ENCODE assay signal across 25 cellular contexts in the genomic region with DNA sequence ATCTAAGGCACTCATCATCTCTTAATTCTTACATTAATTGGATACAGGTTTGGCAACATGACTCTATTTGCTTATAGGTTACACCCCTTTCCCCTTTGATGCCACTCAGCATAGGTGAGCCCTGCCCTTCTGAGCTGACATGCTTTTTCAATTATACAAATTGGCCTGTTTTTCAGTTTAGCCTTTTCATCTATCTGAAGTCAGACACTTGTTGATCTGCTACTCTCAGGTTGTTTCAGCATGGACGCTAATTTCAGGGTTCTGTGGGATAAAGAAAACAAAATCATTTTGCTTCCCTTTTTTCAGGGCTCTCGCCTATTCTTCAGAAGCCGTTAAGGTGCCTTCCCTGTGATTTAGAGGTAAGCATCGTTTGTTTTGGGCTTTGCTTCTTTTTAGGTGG. TPM values are rescaled to one million over a fixed set of nuclear protein-coding genes. Genes with fewer than 3 reads are reported as not detected.
A peak's percentile ranks its signal among the peaks of the same experiment; 100 is the strongest.
DNase-seq lines count a peak whose midpoint lies in the region; ATAC-seq, FAIRE-seq and TF ChIP-seq lines count a peak whose summit lies in the region.
"Had no signal": no experiment of that assay in that cellular context is flagged by ENCODE, and none has a peak within 500 bp of the region (broad histone marks: within the 10 kb centered on the region; RNA-seq: fewer than 3 reads in every experiment).

No MANE protein-coding gene starts in this region.

- no peak for FAIRE-seq in RCC 7860 (lab: Jason Lieb, UNC)
- FAIRE-seq: G401.6, H1 had no signal

- no peaks in the 10 kb centered on the region for H3K27me3 ChIP-seq in CD8-positive, alpha-beta memory T cell (ENCODE audit: insufficient read depth, low read length, poor library complexity, severe bottlenecking)
- H3K27me3 ChIP-seq: SJSA1 had no signal

- H3K36me3 Mint-ChIP-seq in CD8-positive, alpha-beta memory T cell = no peaks in the 10 kb centered on the region
- H3K36me3 Mint-ChIP-seq: CD4-positive, alpha-beta memory T cell had no signal

- H3K27ac Mint-ChIP-seq in CD8-positive, alpha-beta memory T cell = no peak overlapping the region
- H3K27ac Mint-ChIP-seq: CD4-positive, alpha-beta memory T cell; IgD-negative memory B cell had no signal

- CTCF ChIA-PET in HEK293 (lab: Yijun Ruan, JAX) = no interaction called here
- CTCF ChIA-PET in CD8-positive, alpha-beta memory T cell (lab: Charles Lee) = no interaction called here

- H3K27ac ChIP-seq in HEK293 (ENCODE audit: extremely low read depth, low read depth, low read length) = no peak overlapping the region
- H3K27ac ChIP-seq in CD8-positive, alpha-beta memory T cell (ENCODE audit: low read depth, low read length) = no peak overlapping the region
- H3K27ac ChIP-seq: HL-60, KMS-11, PC-9, SJSA1 had no signal

- no peak for TF ChIP-seq CTCF in HEK293 (tag by site-specific recombination; IDR thresholded peaks at IDR 0.05)

- H3K4me1 ChIP-seq in HEK293 (ENCODE audit: control insufficient read depth, insufficient read depth, low read length) = peaks cover 16% of the 10 kb centered on the region
- H3K4me1 ChIP-seq in CD8-positive, alpha-beta memory T cell (ENCODE audit: insufficient read depth, low read length) = no peaks in the 10 kb centered on the region

- POLR2A ChIA-PET in HEK293 (lab: Yijun Ruan, JAX) = no interaction called here
- POLR2A ChIA-PET in CD8-positive, alpha-beta memory T cell (lab: Charles Lee) = no interaction called here

- H3K4me3 Mint-ChIP-seq in CD8-positive, alpha-beta memory T cell = no peak overlapping the region
- H3K4me3 Mint-ChIP-seq: CD4-positive, alpha-beta memory T cell; IgD-negative memory B cell had no signal

- no peak overlapping the region for H3K4me3 ChIP-seq in HEK293 (ENCODE audit: low read depth, low read length)
- H3K4me3 ChIP-seq in CD8-positive, alpha-beta memory T cell (ENCODE audit: low read length) = no peak overlapping the region
- H3K4me3 ChIP-seq: PC-9, SJSA1 had no signal

- H3K9me3 Mint-ChIP-seq in CD8-positive, alpha-beta memory T cell = peaks cover 0 to 5% (median 3%) of the 10 kb centered on the region in 5 donors

- DNase-seq in DMS79 treated with DMSO at 0.1 percent for 48 hours (lab: John Stamatoyannopoulos, UW) = peak; percentile 98
- DNase-seq in NCI-H69 (lab: John Stamatoyannopoulos, UW) = peak; percentile 94
- DNase-seq in CD8-positive, alpha-beta memory T cell = no peak
- no peak for DNase-seq in RCC 7860 (ENCODE audit: low spot score)
- no peak for DNase-seq in DMS 273 (lab: John Stamatoyannopoulos, UW; ENCODE audit: unreplicated experiment)
- DNase-seq: C1 segment of cervical spinal cord; CD4-positive, alpha-beta memory T cell; HCEC 1CT; NCI-H1048; NCI-H1436 treated with DMSO at 0.1 percent for 48 hours; NCI-H2029; NCI-H2171 treated with DMSO at 0.1 percent for 48 hours; NCI-H526; PC-9; Right ventricle myocardium superior; RPMI8226; T-helper 2 cell had no signal

- peak; percentile 66 for ATAC-seq in esophagus mucosa

- no peaks in the 10 kb centered on the region for H3K4me1 Mint-ChIP-seq in CD8-positive, alpha-beta memory T cell
- H3K4me1 Mint-ChIP-seq: CD4-positive, alpha-beta memory T cell; IgD-negative memory B cell had no signal

- H3K27me3 Mint-ChIP-seq in CD8-positive, alpha-beta memory T cell = peaks cover 3 to 4% of the 10 kb centered on the region in 2 donors

- no peaks in the 10 kb centered on the region for H3K36me3 ChIP-seq in HEK293 (ENCODE audit: control insufficient read depth in 2 of 2, insufficient read depth in 1 of 2, low read length in 2 of 2)
- H3K36me3 ChIP-seq in CD8-positive, alpha-beta memory T cell (ENCODE audit: insufficient read depth, low read length) = no peaks in the 10 kb centered on the region
- H3K36me3 ChIP-seq: SJSA1 had no signal

- no peaks in the 10 kb centered on the region for H3K9me3 ChIP-seq in HEK293 (ENCODE audit: control insufficient read depth, insufficient read depth, low read depth, low read length)
- no peaks in the 10 kb centered on the region for H3K9me3 ChIP-seq in CD8-positive, alpha-beta memory T cell (ENCODE audit: low read length)
- H3K9me3 ChIP-seq: SJSA1 had no signal

TF ChIP-seq in HEK293, 187 proteins besides CTCF, POLR2A, EP300 and RAD21:
- TF ChIP-seq SCRT2 (tag by site-specific recombination; IDR thresholded peaks at IDR 0.05) (peak; percentile 70), KLF1 (tag by site-specific recombination; IDR thresholded peaks at IDR 0.05) (peak; percentile 46), ZNF280C (tag by site-specific recombination; IDR thresholded peaks at IDR 0.05) (no peak), SCRT1 (tag by site-specific recombination; IDR thresholded peaks at IDR 0.05; ENCODE audit: borderline replicate concordance) (peak; percentile 52; the same call in 1 of the 2 replicates), ZNF280D (tag by site-specific recombination; IDR thresholded peaks at IDR 0.05) (no peak)

RNA-seq across cellular contexts. Expression of gene DACT1, which starts 55.3 kb away (rescaled TPM):
- total RNA-seq in esophagus mucosa = 0.32 TPM
- total RNA-seq in CD8-positive, alpha-beta memory T cell = under 1 TPM; 0.15 to 0.42 TPM
- 0.12 TPM for polyA plus RNA-seq in CD8-positive, alpha-beta memory T cell
- total RNA-seq: PC-9 had no signal

Comparison
In these comparisons a context has a peak if more than half of its experiments do, and no peak if none do; other contexts are left out.
1. DNase-seq: peak in DMS79 treated with DMSO at 0.1 percent for 48 hours (single experiment) and NCI-H69 (single experiment); none in CD8-positive, alpha-beta memory T cell (0 of 5), RCC 7860 (single experiment) and DMS 273 (single experiment).